Comparison of ENCODE assay signal across 9 cellular contexts in genomic region chr2:102664439-102665042, GRCh38. TPM values are rescaled to one million over a fixed set of nuclear protein-coding genes. Genes with fewer than 3 reads are reported as not detected.
DNase-seq lines count a peak whose midpoint lies in the region; ATAC-seq lines count a peak whose summit lies in the region.
"Had no signal": no experiment of that assay in that cellular context is flagged by ENCODE, and none has a peak within 500 bp of the region (broad histone marks: within the 10 kb centered on the region; RNA-seq: fewer than 3 reads in every experiment).

No MANE protein-coding gene starts in this region.

- H3K4me3 ChIP-seq in Karpas-422 (ENCODE audit: low read length): no peak overlapping the region

- H3K9me2 ChIP-seq in Karpas-422 (replicated peaks; ENCODE audit: insufficient read depth, low read length): no peaks in the 10 kb centered on the region

- peaks cover 23% of the 10 kb centered on the region for H3K4me1 Mint-ChIP-seq in activated T-cell treated with anti-CD3 and anti-CD28 coated beads, Interleukin-2, amount 50 U/mL, for 4 hours (ENCODE audit: low read depth)

- no peaks in the 10 kb centered on the region for H3K27me3 ChIP-seq in Karpas-422 (ENCODE audit: low read length)

- ATAC-seq in GM18498 (IDR thresholded peaks at IDR 0.05; ENCODE audit: unreplicated experiment): peak; percentile 60
- ATAC-seq in HG03039 (IDR thresholded peaks at IDR 0.05; ENCODE audit: unreplicated experiment): peak; percentile 67
- peak; percentile 98 to 99 for ATAC-seq in activated T-cell treated with anti-CD3 and anti-CD28 coated beads, Interleukin-2, amount 50 U/mL, for 4 hours

- peaks cover 9% of the 10 kb centered on the region for H3K4me1 ChIP-seq in Karpas-422 (ENCODE audit: low read length)

- DNase-seq in activated T-cell treated with anti-CD3 and anti-CD28 coated beads, Interleukin-2, amount 50 U/mL, for 4 hours: peak; percentile 35
- DNase-seq in renal cortical epithelial cell (ENCODE audit: low read depth) (peak; percentile 84), Kasumi-1 (lab: John Stamatoyannopoulos, UW) (no peak), NCI-H524 treated with DMSO at 0.1 percent for 48 hours (lab: John Stamatoyannopoulos, UW) (no peak), Karpas-422 (no peak), NCI-H524 (lab: John Stamatoyannopoulos, UW) (no peak)

- no peaks in the 10 kb centered on the region for H3K9me3 Mint-ChIP-seq in activated T-cell treated with anti-CD3 and anti-CD28 coated beads, Interleukin-2, amount 50 U/mL, for 4 hours
- H3K9me3 Mint-ChIP-seq: brain had no signal

- no peak overlapping the region for H3K27ac ChIP-seq in Karpas-422 (ENCODE audit: low read length)

- no peaks in the 10 kb centered on the region for H3K36me3 Mint-ChIP-seq in activated T-cell treated with anti-CD3 and anti-CD28 coated beads, Interleukin-2, amount 50 U/mL, for 4 hours (ENCODE audit: insufficient read depth)
- H3K36me3 Mint-ChIP-seq: brain had no signal

- peaks cover 8% of the 10 kb centered on the region for H3K27me3 Mint-ChIP-seq in activated T-cell treated with anti-CD3 and anti-CD28 coated beads, Interleukin-2, amount 50 U/mL, for 4 hours (ENCODE audit: low read depth)
- H3K27me3 Mint-ChIP-seq: brain had no signal

- no peak overlapping the region for H3K9ac ChIP-seq in Karpas-422 (ENCODE audit: low read length)

- H3K79me2 ChIP-seq in Karpas-422 (ENCODE audit: low read length): no peaks in the 10 kb centered on the region

- no peaks in the 10 kb centered on the region for H3K9me3 ChIP-seq in Karpas-422 (ENCODE audit: low read length)

- no peak overlapping the region for H3K4me3 Mint-ChIP-seq in activated T-cell treated with anti-CD3 and anti-CD28 coated beads, Interleukin-2, amount 50 U/mL, for 4 hours
- H3K4me3 Mint-ChIP-seq: brain had no signal

- no peak overlapping the region for H3K4me2 ChIP-seq in Karpas-422 (ENCODE audit: low read depth, low read length, poor library complexity, severe bottlenecking)

- no peaks in the 10 kb centered on the region for H4K20me1 ChIP-seq in Karpas-422 (ENCODE audit: insufficient read depth, low read depth, low read length)

- H3K36me3 ChIP-seq in Karpas-422 (ENCODE audit: insufficient read depth, low read length): no peaks in the 10 kb centered on the region

- H2AFZ ChIP-seq in Karpas-422 (ENCODE audit: low read length): no peak overlapping the region

RNA-seq across cellular contexts. Expression of gene SLC9A2, which starts 45.2 kb away (rescaled TPM):
- under 1 TPM; 0.03 to 0.08 (median 0.05) TPM for total RNA-seq in activated T-cell treated with anti-CD3 and anti-CD28 coated beads, Interleukin-2, amount 50 U/mL, for 4 hours
- 0.25 and 6.4 TPM in 2 replicates for total RNA-seq in renal cortical epithelial cell
- not detected in 2 replicates for total RNA-seq in Karpas-422 (2014; rRNA removed; shearing (Covaris generic); ENCODE audit: low replicate concordance)

Comparison
In these comparisons a context has a peak if more than half of its experiments do, and no peak if none do; other contexts are left out.
1. DNase-seq: peak in activated T-cell treated with anti-CD3 and anti-CD28 coated beads, Interleukin-2, amount 50 U/mL, for 4 hours (single experiment) and renal cortical epithelial cell (single experiment); none in Kasumi-1 (0 of 2), NCI-H524 treated with DMSO at 0.1 percent for 48 hours (single experiment), Karpas-422 (single experiment) and NCI-H524 (0 of 2).
2. Peak in every context shown above with its lines, with median percentiles within 50 percentile points of each other: ATAC-seq.